In the genomic region with DNA sequence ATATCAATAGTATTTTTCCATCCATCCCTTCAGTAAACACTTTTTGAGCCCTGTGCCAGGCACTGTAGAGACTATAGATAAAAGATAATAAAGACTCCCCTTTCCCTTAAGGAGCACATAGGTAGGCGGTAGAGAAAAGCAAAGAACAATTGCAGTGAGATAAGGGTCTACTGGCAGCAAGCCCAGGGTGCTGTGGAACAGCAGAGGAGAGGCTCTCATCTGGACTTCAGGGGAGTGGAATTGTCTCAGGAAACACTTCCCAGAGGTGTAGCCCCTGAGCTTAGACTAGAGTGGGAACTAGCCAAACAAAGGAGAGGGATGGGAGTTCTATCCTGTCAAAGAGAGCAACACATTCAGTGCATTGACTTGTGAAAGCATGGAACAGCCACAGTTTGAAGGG, we compare ENCODE assay signal across 1 cellular context.
TF ChIP-seq lines count a peak whose summit lies in the region.

No MANE protein-coding gene starts in this region.

TF ChIP-seq in SK-N-SH treated with all-trans-retinoic acid at 6 μM for 48 hours, 23 proteins besides CTCF, POLR2A, EP300 and RAD21 (continued from another document):
- TF ChIP-seq, protein P1, sequence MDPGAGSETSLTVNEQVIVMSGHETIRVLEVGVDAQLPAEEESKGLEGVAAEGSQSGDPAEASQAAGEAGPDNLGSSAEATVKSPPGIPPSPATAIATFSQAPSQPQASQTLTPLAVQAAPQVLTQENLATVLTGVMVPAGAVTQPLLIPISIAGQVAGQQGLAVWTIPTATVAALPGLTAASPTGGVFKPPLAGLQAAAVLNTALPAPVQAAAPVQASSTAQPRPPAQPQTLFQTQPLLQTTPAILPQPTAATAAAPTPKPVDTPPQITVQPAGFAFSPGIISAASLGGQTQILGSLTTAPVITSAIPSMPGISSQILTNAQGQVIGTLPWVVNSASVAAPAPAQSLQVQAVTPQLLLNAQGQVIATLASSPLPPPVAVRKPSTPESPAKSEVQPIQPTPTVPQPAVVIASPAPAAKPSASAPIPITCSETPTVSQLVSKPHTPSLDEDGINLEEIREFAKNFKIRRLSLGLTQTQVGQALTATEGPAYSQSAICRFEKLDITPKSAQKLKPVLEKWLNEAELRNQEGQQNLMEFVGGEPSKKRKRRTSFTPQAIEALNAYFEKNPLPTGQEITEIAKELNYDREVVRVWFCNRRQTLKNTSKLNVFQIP (CRISPR knock-in tag; IDR thresholded peaks at IDR 0.05; ENCODE audit: borderline replicate concordance, low read depth) = no peak
- TF ChIP-seq, protein P2, sequence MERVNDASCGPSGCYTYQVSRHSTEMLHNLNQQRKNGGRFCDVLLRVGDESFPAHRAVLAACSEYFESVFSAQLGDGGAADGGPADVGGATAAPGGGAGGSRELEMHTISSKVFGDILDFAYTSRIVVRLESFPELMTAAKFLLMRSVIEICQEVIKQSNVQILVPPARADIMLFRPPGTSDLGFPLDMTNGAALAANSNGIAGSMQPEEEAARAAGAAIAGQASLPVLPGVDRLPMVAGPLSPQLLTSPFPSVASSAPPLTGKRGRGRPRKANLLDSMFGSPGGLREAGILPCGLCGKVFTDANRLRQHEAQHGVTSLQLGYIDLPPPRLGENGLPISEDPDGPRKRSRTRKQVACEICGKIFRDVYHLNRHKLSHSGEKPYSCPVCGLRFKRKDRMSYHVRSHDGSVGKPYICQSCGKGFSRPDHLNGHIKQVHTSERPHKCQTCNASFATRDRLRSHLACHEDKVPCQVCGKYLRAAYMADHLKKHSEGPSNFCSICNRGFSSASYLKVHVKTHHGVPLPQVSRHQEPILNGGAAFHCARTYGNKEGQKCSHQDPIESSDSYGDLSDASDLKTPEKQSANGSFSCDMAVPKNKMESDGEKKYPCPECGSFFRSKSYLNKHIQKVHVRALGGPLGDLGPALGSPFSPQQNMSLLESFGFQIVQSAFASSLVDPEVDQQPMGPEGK (CRISPR knock-in tag; IDR thresholded peaks at IDR 0.05; ENCODE audit: borderline replicate concordance) = no peak
- TF ChIP-seq ZNF565 (CRISPR knock-in tag; conservative IDR thresholded peaks at IDR 0.05; ENCODE audit: low read depth) (no peak), ZNF8 (CRISPR knock-in tag; IDR thresholded peaks at IDR 0.05) (no peak), ZNF70 (CRISPR knock-in tag; IDR thresholded peaks at IDR 0.05) (no peak), ESRRG (CRISPR knock-in tag; IDR thresholded peaks at IDR 0.05) (no peak), PPARA (CRISPR knock-in tag; IDR thresholded peaks at IDR 0.05; ENCODE audit: borderline replicate concordance) (no peak), ZFP30 (CRISPR knock-in tag; IDR thresholded peaks at IDR 0.05) (no peak), OSR1 (CRISPR knock-in tag; IDR thresholded peaks at IDR 0.05) (no peak), GLIS3 (CRISPR knock-in tag; IDR thresholded peaks at IDR 0.05) (no peak), BACH2 (CRISPR knock-in tag; IDR thresholded peaks at IDR 0.05; ENCODE audit: borderline replicate concordance) (no peak), TCF4 (CRISPR knock-in tag; IDR thresholded peaks at IDR 0.05; ENCODE audit: borderline replicate concordance) (no peak), ZC3H10 (CRISPR knock-in tag; IDR thresholded peaks at IDR 0.05) (no peak)
- TF ChIP-seq, protein P3, sequence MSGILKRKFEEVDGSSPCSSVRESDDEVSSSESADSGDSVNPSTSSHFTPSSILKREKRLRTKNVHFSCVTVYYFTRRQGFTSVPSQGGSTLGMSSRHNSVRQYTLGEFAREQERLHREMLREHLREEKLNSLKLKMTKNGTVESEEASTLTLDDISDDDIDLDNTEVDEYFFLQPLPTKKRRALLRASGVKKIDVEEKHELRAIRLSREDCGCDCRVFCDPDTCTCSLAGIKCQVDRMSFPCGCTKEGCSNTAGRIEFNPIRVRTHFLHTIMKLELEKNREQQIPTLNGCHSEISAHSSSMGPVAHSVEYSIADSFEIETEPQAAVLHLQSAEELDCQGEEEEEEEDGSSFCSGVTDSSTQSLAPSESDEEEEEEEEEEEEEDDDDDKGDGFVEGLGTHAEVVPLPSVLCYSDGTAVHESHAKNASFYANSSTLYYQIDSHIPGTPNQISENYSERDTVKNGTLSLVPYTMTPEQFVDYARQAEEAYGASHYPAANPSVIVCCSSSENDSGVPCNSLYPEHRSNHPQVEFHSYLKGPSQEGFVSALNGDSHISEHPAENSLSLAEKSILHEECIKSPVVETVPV (CRISPR knock-in tag; IDR thresholded peaks at IDR 0.05) = no peak
